8 cellular contexts compared by ENCODE assay signal in the genomic region with DNA sequence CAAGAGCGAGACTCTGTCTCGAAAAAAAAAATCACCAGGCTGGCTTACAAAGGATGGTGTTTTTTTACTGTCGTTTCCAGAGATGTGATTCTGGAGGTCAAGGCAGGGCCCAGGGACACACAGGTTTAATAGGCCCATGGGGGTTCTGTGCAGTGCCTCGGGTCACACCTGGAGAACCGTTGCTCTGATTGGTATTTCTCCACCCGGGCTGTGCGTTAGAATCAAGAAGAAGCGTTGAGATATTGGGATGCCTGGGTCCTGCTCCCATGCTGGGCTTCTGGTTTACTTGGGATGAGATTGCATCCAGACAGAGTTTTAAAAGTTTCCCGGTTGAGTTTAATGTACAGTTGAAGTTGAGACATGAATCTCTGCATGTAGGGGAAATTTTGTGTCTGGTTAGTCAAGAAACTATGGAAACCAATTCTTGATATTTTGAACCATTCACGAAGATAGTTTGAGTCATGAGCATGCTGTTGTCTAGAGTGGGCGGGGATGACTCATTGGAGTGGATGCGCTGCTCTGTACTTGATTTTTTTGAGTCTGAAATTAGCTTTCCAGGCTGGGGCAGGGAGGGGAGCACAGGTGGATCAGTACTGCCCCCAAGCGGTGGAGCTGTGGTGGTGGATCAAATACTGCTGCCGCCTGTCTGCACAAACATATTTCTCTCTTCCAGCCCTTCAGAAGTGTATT. TPM values are rescaled to one million over a fixed set of nuclear protein-coding genes. Genes with fewer than 3 reads are reported as not detected.
DNase-seq lines count a peak whose midpoint lies in the region; ATAC-seq and TF ChIP-seq lines count a peak whose summit lies in the region.

No MANE protein-coding gene starts in this region.

- no peaks in the 10 kb centered on the region for H3K79me2 ChIP-seq in SK-N-SH (ENCODE audit: insufficient read depth)

- H2AFZ ChIP-seq in SK-N-SH (ENCODE audit: low read depth), result no peak overlapping the region

- WGBS in SK-N-SH (ENCODE audit: low lambda C conversion rate), result 52% methylated on average over 14 of the region's 14 CpGs

- no peaks in the 10 kb centered on the region for H3K27me3 ChIP-seq in SK-N-SH (ENCODE audit: insufficient read depth)

- peak overlapping the region; percentile 48; the same call in 1 of the 2 replicates for H3K4me2 ChIP-seq in SK-N-SH

- no peak overlapping the region for H3K4me3 ChIP-seq in LNCaP clone FGC (ENCODE audit: low read depth, low read length)
- H3K4me3 ChIP-seq in SK-N-SH (ENCODE audit: low read depth in 2 of 2, low read length in 1 of 2), result no peak overlapping the region; a peak in 1 of 4 replicates
- no peak overlapping the region for H3K4me3 ChIP-seq in retinal pigment epithelial cell (ENCODE audit: low read length)

- peak; percentile 71 to 89 for ATAC-seq in left cardiac atrium

- H3K27me3 Mint-ChIP-seq in activated naive CD8-positive, alpha-beta T cell, result peaks cover 2% of the 10 kb centered on the region

- intact Hi-C loops in left cardiac atrium (cut with DNase I), result loop anchor here (1.0 to 5.0 kb wide), 3 partner anchors 105 to 452 kb away; a partner anchor contains a TSS

- H3K9ac ChIP-seq in SK-N-SH, result peak overlapping the region; percentile 25; the same call in 1 of the 2 replicates

- POLR2A ChIA-PET in SK-N-SH (lab: Yijun Ruan, JAX), result interaction anchor here (0.6 to 1.3 kb wide), 2 partner anchors 101 to 107 kb away, joined by 3 to 6 read pairs; no protein-coding TSS in a partner anchor

- H3F3A ChIP-seq in SK-N-SH (replicated peaks; ENCODE audit: insufficient read depth), result no peaks in the 10 kb centered on the region

- H3K4me1 Mint-ChIP-seq in activated naive CD8-positive, alpha-beta T cell (ENCODE audit: low read depth), result peaks cover 10% of the 10 kb centered on the region

- H3K27ac Mint-ChIP-seq in activated naive CD8-positive, alpha-beta T cell, result peak overlapping the region; percentile 3

- H3K4me1 ChIP-seq in SK-N-SH (ENCODE audit: control insufficient read depth in 1 of 2, insufficient read depth in 2 of 2, low read depth in 1 of 2, low read length in 1 of 2), result no peaks in the 10 kb centered on the region; a peak in 2 of 4 replicates

- CTCF ChIA-PET in SK-N-SH (lab: Yijun Ruan, JAX), result interaction anchor here (0.5 to 14.7 kb wide), 89 partner anchors 8 to 799 kb away, joined by 3 to 708 read pairs (median 5); a partner anchor contains a TSS

- peak overlapping the region in 1 of 2 experiments; percentile 80; a peak in 2 of 4 replicates for H3K27ac ChIP-seq in SK-N-SH (ENCODE audit: low read depth in 2 of 2, low read length in 1 of 2)

- TF ChIP-seq EP300 in SK-N-SH (IDR thresholded peaks at IDR 0.05; ENCODE audit: borderline replicate concordance in 1 of 2, low read depth in 1 of 2, low read length in 1 of 2), result peak in 1 of 2 experiments; percentile 12; a peak in 1 of 4 replicates

- H4K20me1 ChIP-seq in SK-N-SH (ENCODE audit: insufficient read depth), result no peaks in the 10 kb centered on the region

- peak overlapping the region; percentile 1 for H3K4me3 Mint-ChIP-seq in activated naive CD8-positive, alpha-beta T cell

- peak; percentile 100 for TF ChIP-seq RAD21 in SK-N-SH (IDR thresholded peaks at IDR 0.05; ENCODE audit: low read length)

- no peaks in the 10 kb centered on the region for H3K36me3 Mint-ChIP-seq in activated naive CD8-positive, alpha-beta T cell

- peaks cover 0 to 2% of the 10 kb centered on the region in 2 experiments for H3K36me3 ChIP-seq in SK-N-SH (replicated peaks in 1 of 2; ENCODE audit: control insufficient read depth in 1 of 2, insufficient read depth in 2 of 2, low read length in 1 of 2)

- no peaks in the 10 kb centered on the region for H3K9me3 Mint-ChIP-seq in activated naive CD8-positive, alpha-beta T cell (ENCODE audit: low read depth)

- peak; percentile 83 for DNase-seq in GM04503 (ENCODE audit: low read depth)
- DNase-seq in GOT3 (lab: John Stamatoyannopoulos, UW), result peak; percentile 47
- DNase-seq in LNCaP clone FGC (ENCODE audit: low read depth), result no peak
- DNase-seq in SK-N-SH, result peak; percentile 95
- DNase-seq in left cardiac atrium, result peak; percentile 70
- DNase-seq in retinal pigment epithelial cell (ENCODE audit: low read depth), result peak; percentile 76
- no peak for DNase-seq in NCI-H128 (lab: John Stamatoyannopoulos, UW; ENCODE audit: unreplicated experiment)

- TF ChIP-seq CTCF in LNCaP clone FGC (IDR thresholded peaks at IDR 0.05; ENCODE audit: control insufficient read depth, extremely low read depth, insufficient read depth) (peak; percentile 93), SK-N-SH (IDR thresholded peaks at IDR 0.05) (peak; percentile 100), retinal pigment epithelial cell (conservative IDR thresholded peaks at IDR 0.05; ENCODE audit: low read depth, low read length) (peak; percentile 91)

- H3K9me2 ChIP-seq in SK-N-SH, result no peaks in the 10 kb centered on the region

- H3K9me3 ChIP-seq in SK-N-SH, result no peaks in the 10 kb centered on the region

TF ChIP-seq in SK-N-SH, 30 proteins besides CTCF, POLR2A, EP300 and RAD21 (continues in another document):
- no peak for TF ChIP-seq FOXJ3 (CRISPR knock-in tag; IDR thresholded peaks at IDR 0.05)
- TF ChIP-seq, protein P1, sequence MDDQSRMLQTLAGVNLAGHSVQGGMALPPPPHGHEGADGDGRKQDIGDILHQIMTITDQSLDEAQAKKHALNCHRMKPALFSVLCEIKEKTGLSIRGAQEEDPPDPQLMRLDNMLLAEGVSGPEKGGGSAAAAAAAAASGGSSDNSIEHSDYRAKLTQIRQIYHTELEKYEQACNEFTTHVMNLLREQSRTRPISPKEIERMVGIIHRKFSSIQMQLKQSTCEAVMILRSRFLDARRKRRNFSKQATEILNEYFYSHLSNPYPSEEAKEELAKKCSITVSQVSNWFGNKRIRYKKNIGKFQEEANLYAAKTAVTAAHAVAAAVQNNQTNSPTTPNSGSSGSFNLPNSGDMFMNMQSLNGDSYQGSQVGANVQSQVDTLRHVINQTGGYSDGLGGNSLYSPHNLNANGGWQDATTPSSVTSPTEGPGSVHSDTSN (IDR thresholded peaks at IDR 0.05), result no peak; the same call in 1 of the 2 replicates
- TF ChIP-seq RCOR1 (IDR thresholded peaks at IDR 0.05; ENCODE audit: low read length), result peak; percentile 49; the same call in 1 of the 2 replicates
- peak; percentile 63 for TF ChIP-seq CHD2 (IDR thresholded peaks at IDR 0.05; ENCODE audit: low read length, partially characterized antibody)
- TF ChIP-seq, protein P2, sequence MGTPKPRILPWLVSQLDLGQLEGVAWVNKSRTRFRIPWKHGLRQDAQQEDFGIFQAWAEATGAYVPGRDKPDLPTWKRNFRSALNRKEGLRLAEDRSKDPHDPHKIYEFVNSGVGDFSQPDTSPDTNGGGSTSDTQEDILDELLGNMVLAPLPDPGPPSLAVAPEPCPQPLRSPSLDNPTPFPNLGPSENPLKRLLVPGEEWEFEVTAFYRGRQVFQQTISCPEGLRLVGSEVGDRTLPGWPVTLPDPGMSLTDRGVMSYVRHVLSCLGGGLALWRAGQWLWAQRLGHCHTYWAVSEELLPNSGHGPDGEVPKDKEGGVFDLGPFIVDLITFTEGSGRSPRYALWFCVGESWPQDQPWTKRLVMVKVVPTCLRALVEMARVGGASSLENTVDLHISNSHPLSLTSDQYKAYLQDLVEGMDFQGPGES (IDR thresholded peaks at IDR 0.05; ENCODE audit: low read depth, low read length), result no peak
- TF ChIP-seq, protein P3, sequence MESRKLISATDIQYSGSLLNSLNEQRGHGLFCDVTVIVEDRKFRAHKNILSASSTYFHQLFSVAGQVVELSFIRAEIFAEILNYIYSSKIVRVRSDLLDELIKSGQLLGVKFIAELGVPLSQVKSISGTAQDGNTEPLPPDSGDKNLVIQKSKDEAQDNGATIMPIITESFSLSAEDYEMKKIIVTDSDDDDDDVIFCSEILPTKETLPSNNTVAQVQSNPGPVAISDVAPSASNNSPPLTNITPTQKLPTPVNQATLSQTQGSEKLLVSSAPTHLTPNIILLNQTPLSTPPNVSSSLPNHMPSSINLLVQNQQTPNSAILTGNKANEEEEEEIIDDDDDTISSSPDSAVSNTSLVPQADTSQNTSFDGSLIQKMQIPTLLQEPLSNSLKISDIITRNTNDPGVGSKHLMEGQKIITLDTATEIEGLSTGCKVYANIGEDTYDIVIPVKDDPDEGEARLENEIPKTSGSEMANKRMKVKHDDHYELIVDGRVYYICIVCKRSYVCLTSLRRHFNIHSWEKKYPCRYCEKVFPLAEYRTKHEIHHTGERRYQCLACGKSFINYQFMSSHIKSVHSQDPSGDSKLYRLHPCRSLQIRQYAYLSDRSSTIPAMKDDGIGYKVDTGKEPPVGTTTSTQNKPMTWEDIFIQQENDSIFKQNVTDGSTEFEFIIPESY (IDR thresholded peaks at IDR 0.05; ENCODE audit: borderline replicate concordance, low read depth), result no peak
- TF ChIP-seq, protein P4, sequence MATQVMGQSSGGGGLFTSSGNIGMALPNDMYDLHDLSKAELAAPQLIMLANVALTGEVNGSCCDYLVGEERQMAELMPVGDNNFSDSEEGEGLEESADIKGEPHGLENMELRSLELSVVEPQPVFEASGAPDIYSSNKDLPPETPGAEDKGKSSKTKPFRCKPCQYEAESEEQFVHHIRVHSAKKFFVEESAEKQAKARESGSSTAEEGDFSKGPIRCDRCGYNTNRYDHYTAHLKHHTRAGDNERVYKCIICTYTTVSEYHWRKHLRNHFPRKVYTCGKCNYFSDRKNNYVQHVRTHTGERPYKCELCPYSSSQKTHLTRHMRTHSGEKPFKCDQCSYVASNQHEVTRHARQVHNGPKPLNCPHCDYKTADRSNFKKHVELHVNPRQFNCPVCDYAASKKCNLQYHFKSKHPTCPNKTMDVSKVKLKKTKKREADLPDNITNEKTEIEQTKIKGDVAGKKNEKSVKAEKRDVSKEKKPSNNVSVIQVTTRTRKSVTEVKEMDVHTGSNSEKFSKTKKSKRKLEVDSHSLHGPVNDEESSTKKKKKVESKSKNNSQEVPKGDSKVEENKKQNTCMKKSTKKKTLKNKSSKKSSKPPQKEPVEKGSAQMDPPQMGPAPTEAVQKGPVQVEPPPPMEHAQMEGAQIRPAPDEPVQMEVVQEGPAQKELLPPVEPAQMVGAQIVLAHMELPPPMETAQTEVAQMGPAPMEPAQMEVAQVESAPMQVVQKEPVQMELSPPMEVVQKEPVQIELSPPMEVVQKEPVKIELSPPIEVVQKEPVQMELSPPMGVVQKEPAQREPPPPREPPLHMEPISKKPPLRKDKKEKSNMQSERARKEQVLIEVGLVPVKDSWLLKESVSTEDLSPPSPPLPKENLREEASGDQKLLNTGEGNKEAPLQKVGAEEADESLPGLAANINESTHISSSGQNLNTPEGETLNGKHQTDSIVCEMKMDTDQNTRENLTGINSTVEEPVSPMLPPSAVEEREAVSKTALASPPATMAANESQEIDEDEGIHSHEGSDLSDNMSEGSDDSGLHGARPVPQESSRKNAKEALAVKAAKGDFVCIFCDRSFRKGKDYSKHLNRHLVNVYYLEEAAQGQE (IDR thresholded peaks at IDR 0.05; ENCODE audit: low read depth, low read length), result no peak
- TF ChIP-seq SMC3 (IDR thresholded peaks at IDR 0.05; ENCODE audit: low read depth, low read length), result peak; percentile 92
- TF ChIP-seq GABPA (IDR thresholded peaks at IDR 0.05; ENCODE audit: low read depth), result no peak
- no peak for TF ChIP-seq MEF2A (IDR thresholded peaks at IDR 0.05; ENCODE audit: borderline replicate concordance, low read depth)

RNA-seq across cellular contexts. Expression of a gene that starts 50.1 kb away (rescaled TPM):
- polyA plus RNA-seq in SK-N-SH (2012; rRNA removed), result 2.7 and 2.9 TPM in 2 replicates
- polyA plus RNA-seq in SK-N-SH (2012; cell fraction: cytosol; rRNA removed), result 2.2 and 3.6 TPM in 2 replicates
- 5.0 and 7.1 TPM in 2 replicates for polyA plus RNA-seq in SK-N-SH (2012; cell fraction: nucleus; rRNA removed)
- total RNA-seq in left cardiac atrium, result 1 to 10 TPM; 7.2 to 9.6 TPM

Comparison
In these comparisons a context has a peak if more than half of its experiments do, and no peak if none do; other contexts are left out.
1. DNase-seq: peak in GM04503 (single experiment), GOT3 (single experiment), SK-N-SH (single experiment), left cardiac atrium (single experiment) and retinal pigment epithelial cell (single experiment); none in LNCaP clone FGC (single experiment) and NCI-H128 (single experiment).
2. Peak in every context shown above with its lines, with median percentiles within 50 percentile points of each other: CTCF ChIP-seq.